8 cellular contexts compared by ENCODE assay signal in the genomic region with DNA sequence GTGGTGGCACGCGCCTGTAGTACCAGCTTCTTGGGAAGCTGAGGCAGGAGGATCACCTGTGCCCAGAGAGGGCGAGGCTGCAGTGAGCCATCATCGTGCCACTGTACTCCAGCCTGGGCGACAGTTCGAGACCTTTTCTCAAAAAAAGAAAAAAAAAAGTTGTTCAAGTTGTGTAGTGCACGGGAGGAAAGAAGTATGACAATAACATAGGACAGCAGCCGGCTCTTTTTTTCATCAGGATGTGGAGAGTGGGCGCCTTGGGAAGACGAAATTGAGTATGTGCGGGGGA. TPM values are rescaled to one million over a fixed set of nuclear protein-coding genes. Genes with fewer than 3 reads are reported as not detected.
A peak's percentile ranks its signal among the peaks of the same experiment; 100 is the strongest.
DNase-seq lines count a peak whose midpoint lies in the region; ATAC-seq and TF ChIP-seq lines count a peak whose summit lies in the region.

No MANE protein-coding gene starts in this region.

- H3K27me3 ChIP-seq in adrenal gland (no peaks in the 10 kb centered on the region), left lung (no peaks in the 10 kb centered on the region)

- TF ChIP-seq CTCF in adrenal gland (IDR thresholded peaks at IDR 0.05) (peak in 1 of 6 experiments; percentile 3), left lung (IDR thresholded peaks at IDR 0.05) (no peak)

- no peak for TF ChIP-seq POLR2A in adrenal gland (IDR thresholded peaks at IDR 0.05)

- intact Hi-C loops in adrenal gland (cut with DNase I), result no loop called here
- intact Hi-C loops in left lung (cut with DNase I), result loop anchor here in 1 of 2 donors (5.0 kb wide), 1 partner anchor 36 kb away; a partner anchor contains a TSS

- H3K9me3 Mint-ChIP-seq in T-helper 1 cell treated with Interleukin-12 subunit alpha and Interleukin-12 subunit beta and Interleukin-4 antibody, amounts not matched to agents 30 μg/mL and 1 μg/mL, for 36 hours, result no peaks in the 10 kb centered on the region

- H3K4me3 ChIP-seq in adrenal gland (peak overlapping the region in 2 of 4 donors; percentile 34 to 60), left lung (peak overlapping the region; percentile 46 to 52)

- 12 to 19% (median 15%) methylated on average over 11 of the region's 11 CpGs for WGBS in adrenal gland, 4 donors

- H3K4me1 ChIP-seq in adrenal gland (replicated peaks in 1 of 2) (peaks cover 9 to 31% of the 10 kb centered on the region in 2 donors), left lung (peaks cover 4 to 65% of the 10 kb centered on the region in 2 donors)

- H3K27me3 Mint-ChIP-seq in T-helper 1 cell treated with Interleukin-12 subunit alpha and Interleukin-12 subunit beta and Interleukin-4 antibody, amounts not matched to agents 30 μg/mL and 1 μg/mL, for 36 hours (ENCODE audit: low read depth), result no peaks in the 10 kb centered on the region

- H3K4me1 Mint-ChIP-seq in T-helper 1 cell treated with Interleukin-12 subunit alpha and Interleukin-12 subunit beta and Interleukin-4 antibody, amounts not matched to agents 30 μg/mL and 1 μg/mL, for 36 hours (ENCODE audit: low read depth), result peaks cover 56% of the 10 kb centered on the region

- DNase-seq in T-helper 1 cell, result no peak
- no peak for DNase-seq in adrenal gland
- no peak for DNase-seq in left lung
- DNase-seq in COR-L47 (lab: John Stamatoyannopoulos, UW), result no peak

- H3K27ac Mint-ChIP-seq in T-helper 1 cell treated with Interleukin-12 subunit alpha and Interleukin-12 subunit beta and Interleukin-4 antibody, amounts not matched to agents 30 μg/mL and 1 μg/mL, for 36 hours, result peak overlapping the region; percentile 99

- H3K36me3 ChIP-seq in adrenal gland (replicated peaks in 1 of 2), result no peaks in the 10 kb centered on the region
- H3K36me3 ChIP-seq in left lung, result no peaks in the 10 kb centered on the region

- ATAC-seq in left lung (no peak), GM18517 (IDR thresholded peaks at IDR 0.05; ENCODE audit: unreplicated experiment) (no peak), HG03457 (IDR thresholded peaks at IDR 0.05; ENCODE audit: unreplicated experiment) (no peak)

- no peaks in the 10 kb centered on the region for H3K36me3 Mint-ChIP-seq in T-helper 1 cell treated with Interleukin-12 subunit alpha and Interleukin-12 subunit beta and Interleukin-4 antibody, amounts not matched to agents 30 μg/mL and 1 μg/mL, for 36 hours (ENCODE audit: low read depth)

- peak overlapping the region; percentile 87 to 100 (median 96) for H3K27ac ChIP-seq in adrenal gland
- H3K27ac ChIP-seq in left lung, result peak overlapping the region; percentile 99 to 100
- H3K27ac ChIP-seq in temporal lobe (ENCODE audit: low read depth, low read length), result peak overlapping the region; percentile 97

- H3K9me3 ChIP-seq in adrenal gland (replicated peaks in 1 of 3) (no peaks in the 10 kb centered on the region), left lung (no peaks in the 10 kb centered on the region)

- H3K4me3 Mint-ChIP-seq in T-helper 1 cell treated with Interleukin-12 subunit alpha and Interleukin-12 subunit beta and Interleukin-4 antibody, amounts not matched to agents 30 μg/mL and 1 μg/mL, for 36 hours, result peak overlapping the region; percentile 91

RNA-seq across cellular contexts. Expression of a gene that starts 36.5 kb away (rescaled TPM):
- 100 to 1,000 TPM; 142 to 511 (median 317) TPM for total RNA-seq in adrenal gland
- 100 to 1,000 TPM; 269 to 405 (median 350) TPM for polyA plus RNA-seq in adrenal gland
- total RNA-seq in left lung, result 100 to 1,000 TPM; 297 to 404 TPM
- 36.6 TPM for total RNA-seq in temporal lobe
